1 cellular context compared by ENCODE assay signal in genomic region chr5:151694035-151694485, GRCh38.
A peak's percentile ranks its signal among the peaks of the same experiment; 100 is the strongest.
TF ChIP-seq lines count a peak whose summit lies in the region.

No MANE protein-coding gene starts in this region.

TF ChIP-seq in HepG2, 621 proteins besides CTCF, POLR2A, EP300 and RAD21 (continued from another document and continues in another):
- TF ChIP-seq ZNF101 (CRISPR knock-in tag; IDR thresholded peaks at IDR 0.05; ENCODE audit: borderline replicate concordance, low read depth) (no peak), REL (CRISPR knock-in tag; conservative IDR thresholded peaks at IDR 0.05) (no peak), NR2F6 (IDR thresholded peaks at IDR 0.05) (peak; percentile 57; the same call in 1 of the 2 replicates), NR2F6 (CRISPR knock-in tag; IDR thresholded peaks at IDR 0.05) (peak; percentile 64), TCF7L2 (IDR thresholded peaks at IDR 0.05; ENCODE audit: low read depth, low read length) (no peak), ZNF260 (CRISPR knock-in tag; IDR thresholded peaks at IDR 0.05; ENCODE audit: borderline replicate concordance, low read depth) (no peak), ZMYM4 (CRISPR knock-in tag; IDR thresholded peaks at IDR 0.05) (0 out of 2 replicates have a peak, but pooled peaks have one; percentile 16), FOXK2 (IDR thresholded peaks at IDR 0.05) (peak; percentile 43; the same call in 1 of the 2 replicates), MIER3 (CRISPR knock-in tag; IDR thresholded peaks at IDR 0.05; ENCODE audit: borderline replicate concordance) (0 out of 2 replicates have a peak, but pooled peaks have one; percentile 49), RFX1 (IDR thresholded peaks at IDR 0.05) (no peak), THAP7 (CRISPR knock-in tag; IDR thresholded peaks at IDR 0.05) (no peak), ZSCAN21 (CRISPR knock-in tag; IDR thresholded peaks at IDR 0.05; ENCODE audit: borderline replicate concordance) (no peak), ATF7-NPFF (CRISPR knock-in tag; IDR thresholded peaks at IDR 0.05; ENCODE audit: low read depth) (no peak), ZNF574 (CRISPR knock-in tag; IDR thresholded peaks at IDR 0.05) (no peak), ZBTB3 (CRISPR knock-in tag; IDR thresholded peaks at IDR 0.05; ENCODE audit: borderline replicate concordance, low read depth) (no peak), ZNF703 (CRISPR knock-in tag; IDR thresholded peaks at IDR 0.05; ENCODE audit: borderline replicate concordance) (no peak), AKNA (CRISPR knock-in tag; IDR thresholded peaks at IDR 0.05; ENCODE audit: borderline replicate concordance) (no peak), PAXIP1 (CRISPR knock-in tag; conservative IDR thresholded peaks at IDR 0.05) (peak; percentile 64), FOSL2 (CRISPR knock-in tag; IDR thresholded peaks at IDR 0.05) (peak; percentile 91), NCOA1 (CRISPR knock-in tag; IDR thresholded peaks at IDR 0.05) (no peak), SP5 (CRISPR knock-in tag; IDR thresholded peaks at IDR 0.05; ENCODE audit: borderline replicate concordance, low read depth) (peak; percentile 62; the same call in 1 of the 2 replicates), HDAC1 (CRISPR knock-in tag; IDR thresholded peaks at IDR 0.05) (no peak; the same call in 1 of the 2 replicates), PHB2 (IDR thresholded peaks at IDR 0.05; ENCODE audit: partially characterized antibody) (no peak), AHDC1 (CRISPR knock-in tag; IDR thresholded peaks at IDR 0.05; ENCODE audit: borderline replicate concordance) (peak; percentile 27; the same call in 1 of the 2 replicates), ZSCAN30 (CRISPR knock-in tag; IDR thresholded peaks at IDR 0.05) (no peak), NR0B2 (CRISPR knock-in tag; IDR thresholded peaks at IDR 0.05) (no peak), ATF2 (CRISPR knock-in tag; IDR thresholded peaks at IDR 0.05) (no peak), ZNF468 (CRISPR knock-in tag; IDR thresholded peaks at IDR 0.05) (no peak), ZNF556 (CRISPR knock-in tag; IDR thresholded peaks at IDR 0.05; ENCODE audit: borderline replicate concordance) (no peak), SP140L (CRISPR knock-in tag; IDR thresholded peaks at IDR 0.05; ENCODE audit: borderline replicate concordance) (no peak), FOXP4 (CRISPR knock-in tag; IDR thresholded peaks at IDR 0.05) (peak; percentile 68), MTF1 (CRISPR knock-in tag; IDR thresholded peaks at IDR 0.05) (no peak), E2F2 (CRISPR knock-in tag; IDR thresholded peaks at IDR 0.05; ENCODE audit: borderline replicate concordance) (no peak), POLR2AphosphoS2 (IDR thresholded peaks at IDR 0.05; ENCODE audit: low read depth, low read length) (no peak), KDM5B (CRISPR knock-in tag; IDR thresholded peaks at IDR 0.05; ENCODE audit: borderline replicate concordance) (peak; percentile 43; the same call in 1 of the 2 replicates)
